ENCODE assay signal across 17 cellular contexts in the genomic region with DNA sequence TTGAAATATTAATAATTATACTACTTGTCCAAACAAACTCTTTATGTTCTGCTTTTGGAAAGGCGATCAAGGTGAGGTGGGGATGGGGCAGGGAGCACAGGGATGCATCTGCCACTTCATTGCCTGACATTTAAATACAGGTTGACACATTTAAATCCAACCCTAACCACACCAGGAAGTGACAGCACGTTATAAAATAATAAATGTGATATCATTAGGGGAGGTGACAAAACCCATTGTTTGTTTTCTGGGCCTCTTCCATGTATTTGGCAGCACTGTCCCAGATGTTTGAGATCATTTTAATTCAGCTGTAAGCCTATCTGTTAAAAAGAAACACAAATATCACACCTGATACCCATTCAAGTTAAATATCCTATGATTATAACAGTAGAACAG.
DNase-seq lines count a peak whose midpoint lies in the region; ATAC-seq and TF ChIP-seq lines count a peak whose summit lies in the region.
"Had no signal": no experiment of that assay in that cellular context is flagged by ENCODE, and none has a peak within 500 bp of the region (broad histone marks: within the 10 kb centered on the region; RNA-seq: fewer than 3 reads in every experiment).

No MANE protein-coding gene starts in this region.

- H3K4me1 ChIP-seq in Panc1 (ENCODE audit: control insufficient read depth, insufficient read depth, low read length) = peaks cover 16% of the 10 kb centered on the region
- peaks cover 17 to 37% of the 10 kb centered on the region in 2 donors for H3K4me1 ChIP-seq in mucosa of rectum (ENCODE audit: control insufficient read depth in 2 of 2, insufficient read depth in 2 of 2, low read length in 2 of 2)
- H3K4me1 ChIP-seq: HAP-1 had no signal

- intact Hi-C loops in Panc1 (cut with micrococcal nuclease; ENCODE audit: unreplicated experiment) = no loop called here

- BruUV-seq in Panc1 (replicated peaks; lab: Mats Ljungman, UMichigan) = no TSS peak

- no peaks in the 10 kb centered on the region for H3K9me3 ChIP-seq in Panc1 (ENCODE audit: control insufficient read depth, insufficient read depth, low read depth, low read length)
- H3K9me3 ChIP-seq in mucosa of rectum (ENCODE audit: control insufficient read depth in 2 of 2, low read length in 2 of 2) = no peaks in the 10 kb centered on the region
- H3K9me3 ChIP-seq: HAP-1 had no signal

- H3K27me3 ChIP-seq in Panc1 (ENCODE audit: control insufficient read depth, insufficient read depth, low read length) (no peaks in the 10 kb centered on the region), mucosa of rectum (ENCODE audit: control insufficient read depth in 2 of 2, insufficient read depth in 2 of 2, low read length in 2 of 2) (no peaks in the 10 kb centered on the region)
- H3K27me3 ChIP-seq: BLaER1 had no signal

- in situ Hi-C loops in Panc1 (cut with HindIII; ENCODE audit: low pct_unique_long_range_greater_than_20kb, low sequenced_read_pairs) = no loop called here
- in situ Hi-C loops in GM13977 (cut with MboI; ENCODE audit: low pct_unique_long_range_greater_than_20kb, low sequenced_read_pairs, unreplicated experiment) = no loop called here

- H3K9ac ChIP-seq in mucosa of rectum (ENCODE audit: low read depth in 1 of 2, low read length in 2 of 2) = no peak overlapping the region
- H3K9ac ChIP-seq: BLaER1 had no signal

- POLR2A ChIA-PET in Panc1 (lab: Charles Lee) = no interaction called here

- H3K4me3 ChIP-seq in Panc1 (ENCODE audit: low read depth in 2 of 2, low read length in 2 of 2) (no peak overlapping the region), mucosa of rectum (ENCODE audit: low read length in 2 of 2) (no peak overlapping the region)
- H3K4me3 ChIP-seq: BLaER1, HAP-1 had no signal

- no peak for TF ChIP-seq CTCF in Panc1 (IDR thresholded peaks at IDR 0.05)
- TF ChIP-seq CTCF in GM13977 (IDR thresholded peaks at IDR 0.05; ENCODE audit: extremely low read depth, insufficient read depth, missing control alignments) = no peak

- no peaks in the 10 kb centered on the region for H3K36me3 ChIP-seq in Panc1 (ENCODE audit: control insufficient read depth, insufficient read depth, low read length)
- H3K36me3 ChIP-seq in mucosa of rectum (ENCODE audit: control insufficient read depth in 2 of 2, insufficient read depth in 2 of 2, low read length in 2 of 2) = no peaks in the 10 kb centered on the region
- H3K36me3 ChIP-seq: BLaER1, HAP-1 had no signal

- DNase-seq in DMS53 (lab: John Stamatoyannopoulos, UW) = peak; percentile 46
- no peak for DNase-seq in DMS53 treated with DMSO at 0.1 percent for 48 hours (lab: John Stamatoyannopoulos, UW; ENCODE audit: unreplicated experiment)
- DNase-seq in NCI-H2029 treated with DMSO at 0.1 percent for 48 hours (lab: John Stamatoyannopoulos, UW) = peak; percentile 62
- no peak for DNase-seq in Panc1 (ENCODE audit: low read depth, low spot score)
- no peak for DNase-seq in T-helper 1 cell
- no peak for DNase-seq in GM13977 (ENCODE audit: low spot score)
- DNase-seq: AML-193; CD8-positive, alpha-beta memory T cell; DMS 273 treated with DMSO at 0.1 percent for 48 hours; DMS79 treated with DMSO at 0.1 percent for 48 hours; EL had no signal

- ATAC-seq in Panc1 (no peak), HG02678 (IDR thresholded peaks at IDR 0.05; ENCODE audit: unreplicated experiment) (no peak)

- peak overlapping the region; percentile 82 for H3K27ac ChIP-seq in Panc1 (ENCODE audit: low read length)
- peak overlapping the region; percentile 50 to 56 for H3K27ac ChIP-seq in mucosa of rectum (ENCODE audit: low read depth in 2 of 2, low read length in 2 of 2)
- H3K27ac ChIP-seq: 22Rv1, BLaER1, HL-60 had no signal

- CTCF ChIA-PET in Panc1 (lab: Charles Lee) = no interaction called here

Comparison
In these comparisons a context has a peak if more than half of its experiments do, and no peak if none do; other contexts are left out.
1. DNase-seq: peak in DMS53 (single experiment) and NCI-H2029 treated with DMSO at 0.1 percent for 48 hours (single experiment); none in DMS53 treated with DMSO at 0.1 percent for 48 hours (single experiment), Panc1 (single experiment), T-helper 1 cell (0 of 5) and GM13977 (single experiment).